Comparison of ENCODE assay signal across 15 cellular contexts in genomic region chr1:10824821-10825540, GRCh38. TPM values are rescaled to one million over a fixed set of nuclear protein-coding genes. Genes with fewer than 3 reads are reported as not detected.
DNase-seq lines count a peak whose midpoint lies in the region; ATAC-seq lines count a peak whose summit lies in the region.
"Had no signal": no experiment of that assay in that cellular context is flagged by ENCODE, and none has a peak within 500 bp of the region (broad histone marks: within the 10 kb centered on the region; RNA-seq: fewer than 3 reads in every experiment).

No MANE protein-coding gene starts in this region.

- H3K27ac ChIP-seq in substantia nigra (ENCODE audit: low read depth, low read length, poor library complexity, severe bottlenecking), result no peak overlapping the region
- H3K27ac ChIP-seq: adrenal gland, gastrocnemius medialis, HL-60, thoracic aorta had no signal

- DNase-seq in Daoy (ENCODE audit: low read depth) (peak; percentile 91), M059J (ENCODE audit: low read depth) (peak; percentile 77), ecto neural progenitor cell (ENCODE audit: low spot score) (peak; percentile 49), myocyte (ENCODE audit: low read depth) (peak; percentile 35), substantia nigra (lab: John Stamatoyannopoulos, UW) (no peak), HuH-7 (ENCODE audit: low spot score) (no peak)
- DNase-seq: activated CD4-positive, alpha-beta T cell treated with anti-CD3 and anti-CD28 coated beads, Interleukin-2, amount 50 U/mL, for 4 hours; adrenal gland; gastrocnemius medialis; NCI-H1930; stimulated activated CD4-positive, alpha-beta T cell treated with anti-CD3 and anti-CD28 coated beads, Interleukin-2, amount 100 ng/mL, for 48 hours had no signal

- ATAC-seq in GM21576 (IDR thresholded peaks at IDR 0.05; ENCODE audit: unreplicated experiment), result no peak
- no peak for ATAC-seq in HG02973 (IDR thresholded peaks at IDR 0.05; ENCODE audit: unreplicated experiment)
- ATAC-seq: gastrocnemius medialis had no signal

RNA-seq across cellular contexts. Expression of gene CASZ1, which starts 28.5 kb away (rescaled TPM):
- 8.5 and 9.1 TPM in 2 replicates for total RNA-seq in Daoy (2014; rRNA removed; shearing (Covaris generic))
- total RNA-seq in M059J (2014; rRNA removed; shearing (Covaris generic)), result 1.8 and 6.0 TPM in 2 replicates
- 11.6 and 20.8 TPM in 2 replicates for total RNA-seq in myocyte
- 8.6 TPM for polyA plus RNA-seq in myocyte (2012)

Comparison
In these comparisons a context has a peak if more than half of its experiments do, and no peak if none do; other contexts are left out.
1. DNase-seq: peak in Daoy (single experiment), M059J (single experiment), ecto neural progenitor cell (single experiment) and myocyte (single experiment); none in substantia nigra (0 of 49) and HuH-7 (single experiment).